ENCODE assay signal across 20 cellular contexts in genomic region chr6:45689926-45690615, GRCh38.
DNase-seq lines count a peak whose midpoint lies in the region; ATAC-seq, FAIRE-seq and TF ChIP-seq lines count a peak whose summit lies in the region.
"Had no signal": no experiment of that assay in that cellular context is flagged by ENCODE, and none has a peak within 500 bp of the region (broad histone marks: within the 10 kb centered on the region; RNA-seq: fewer than 3 reads in every experiment).

No MANE protein-coding gene starts in this region.

- TF ChIP-seq CTCF in bronchial epithelial cell (IDR thresholded peaks at IDR 0.05; ENCODE audit: insufficient read depth, low read length, severe bottlenecking) (no peak), foreskin keratinocyte (conservative IDR thresholded peaks at IDR 0.05) (no peak)

- no peak overlapping the region for H3K4me3 ChIP-seq in bronchial epithelial cell (ENCODE audit: low read depth, low read length)
- H3K4me3 ChIP-seq: K562, SJSA1 had no signal

- H3K27me3 ChIP-seq in bronchial epithelial cell (ENCODE audit: control insufficient read depth, insufficient read depth, low read length) (no peaks in the 10 kb centered on the region), foreskin keratinocyte (no peaks in the 10 kb centered on the region)
- H3K27me3 ChIP-seq: SJSA1 had no signal

- H3K27me3 Mint-ChIP-seq in activated CD8-positive, alpha-beta memory T cell treated with anti-CD3 and anti-CD28 coated beads, Interleukin-2, amount 10 ng/mL, durations not matched to agents 7 days and 5 days = peaks cover 2% of the 10 kb centered on the region
- H3K27me3 Mint-ChIP-seq in stimulated activated memory B cell treated with anti-CD40 and anti-IgM and Interleukin-4, amounts not matched to agents 10 μg/mL and 1 μg/mL and 100 μg/mL, for 72 hours = peaks cover 19% of the 10 kb centered on the region
- no peaks in the 10 kb centered on the region for H3K27me3 Mint-ChIP-seq in activated naive CD4-positive, alpha-beta T cell treated with anti-CD3 and anti-CD28 coated beads for 36 hours (ENCODE audit: low read depth)

- peak; percentile 13 for FAIRE-seq in bronchial epithelial cell (lab: Jason Lieb, UNC)
- FAIRE-seq: GM12891, K562, RCC 7860 had no signal

- H3K4me3 Mint-ChIP-seq in activated CD8-positive, alpha-beta memory T cell treated with anti-CD3 and anti-CD28 coated beads, Interleukin-2, amount 10 ng/mL, durations not matched to agents 7 days and 5 days = no peak overlapping the region
- H3K4me3 Mint-ChIP-seq in stimulated activated memory B cell treated with anti-CD40 and anti-IgM and Interleukin-4, amounts not matched to agents 10 μg/mL and 1 μg/mL and 100 μg/mL, for 72 hours = no peak overlapping the region
- no peak overlapping the region for H3K4me3 Mint-ChIP-seq in activated naive CD4-positive, alpha-beta T cell treated with anti-CD3 and anti-CD28 coated beads for 36 hours
- H3K4me3 Mint-ChIP-seq: CD8-positive, alpha-beta T cell had no signal

- peaks cover 15% of the 10 kb centered on the region for H3K4me1 ChIP-seq in foreskin keratinocyte

- H3K36me3 ChIP-seq in bronchial epithelial cell (ENCODE audit: control insufficient read depth, insufficient read depth, low read length) = no peaks in the 10 kb centered on the region
- H3K36me3 ChIP-seq: SJSA1 had no signal

- peak; percentile 49 for DNase-seq in activated CD8-positive, alpha-beta memory T cell treated with anti-CD3 and anti-CD28 coated beads for 24 hours
- DNase-seq in activated CD8-positive, alpha-beta memory T cell treated with anti-CD3 and anti-CD28 coated beads, Interleukin-2, amount 10 ng/mL, durations not matched to agents 7 days and 5 days = no peak
- no peak for DNase-seq in bronchial epithelial cell (ENCODE audit: low read depth)
- peak; percentile 94 for DNase-seq in myocyte (ENCODE audit: low read depth)
- DNase-seq in foreskin keratinocyte = no peak
- DNase-seq in activated naive CD4-positive, alpha-beta T cell treated with anti-CD3 and anti-CD28 coated beads for 36 hours = no peak
- DNase-seq: 8988T; C1 segment of cervical spinal cord; CD8-positive, alpha-beta T cell; H7; NCI-H1092 treated with DMSO at 0.1 percent for 48 hours; NCI-H2081; NCI-H2171; NCI-H524 treated with DMSO at 0.1 percent for 48 hours had no signal

- no peak overlapping the region for H3K27ac Mint-ChIP-seq in activated CD8-positive, alpha-beta memory T cell treated with anti-CD3 and anti-CD28 coated beads, Interleukin-2, amount 10 ng/mL, durations not matched to agents 7 days and 5 days
- peak overlapping the region; percentile 48 for H3K27ac Mint-ChIP-seq in stimulated activated memory B cell treated with anti-CD40 and anti-IgM and Interleukin-4, amounts not matched to agents 10 μg/mL and 1 μg/mL and 100 μg/mL, for 72 hours
- H3K27ac Mint-ChIP-seq in activated naive CD4-positive, alpha-beta T cell treated with anti-CD3 and anti-CD28 coated beads for 36 hours = no peak overlapping the region
- H3K27ac Mint-ChIP-seq: CD8-positive, alpha-beta T cell had no signal

- ATAC-seq in activated CD8-positive, alpha-beta memory T cell treated with anti-CD3 and anti-CD28 coated beads, Interleukin-2, amount 10 ng/mL, durations not matched to agents 7 days and 5 days = no peak
- ATAC-seq in stimulated activated memory B cell treated with anti-CD40 and anti-IgM and Interleukin-4, amounts not matched to agents 10 μg/mL and 1 μg/mL and 100 μg/mL, for 72 hours = no peak
- ATAC-seq in foreskin keratinocyte = no peak
- no peak for ATAC-seq in GM19455 (IDR thresholded peaks at IDR 0.05; ENCODE audit: unreplicated experiment)
- ATAC-seq: CD8-positive, alpha-beta T cell; K562 had no signal

- intact Hi-C loops in activated naive CD4-positive, alpha-beta T cell treated with anti-CD3 and anti-CD28 coated beads for 36 hours (cut with micrococcal nuclease) = no loop called here

- peaks cover 21% of the 10 kb centered on the region for H3K4me1 Mint-ChIP-seq in activated CD8-positive, alpha-beta memory T cell treated with anti-CD3 and anti-CD28 coated beads, Interleukin-2, amount 10 ng/mL, durations not matched to agents 7 days and 5 days
- peaks cover 21% of the 10 kb centered on the region for H3K4me1 Mint-ChIP-seq in stimulated activated memory B cell treated with anti-CD40 and anti-IgM and Interleukin-4, amounts not matched to agents 10 μg/mL and 1 μg/mL and 100 μg/mL, for 72 hours
- no peaks in the 10 kb centered on the region for H3K4me1 Mint-ChIP-seq in activated naive CD4-positive, alpha-beta T cell treated with anti-CD3 and anti-CD28 coated beads for 36 hours (ENCODE audit: low read depth)

- H3K27ac ChIP-seq in foreskin keratinocyte = no peak overlapping the region
- H3K27ac ChIP-seq: SJSA1 had no signal

- no peaks in the 10 kb centered on the region for H3K9me3 Mint-ChIP-seq in activated CD8-positive, alpha-beta memory T cell treated with anti-CD3 and anti-CD28 coated beads, Interleukin-2, amount 10 ng/mL, durations not matched to agents 7 days and 5 days (ENCODE audit: low read depth)
- H3K9me3 Mint-ChIP-seq in stimulated activated memory B cell treated with anti-CD40 and anti-IgM and Interleukin-4, amounts not matched to agents 10 μg/mL and 1 μg/mL and 100 μg/mL, for 72 hours = peaks cover 2% of the 10 kb centered on the region
- H3K9me3 Mint-ChIP-seq in activated naive CD4-positive, alpha-beta T cell treated with anti-CD3 and anti-CD28 coated beads for 36 hours = no peaks in the 10 kb centered on the region
- H3K9me3 Mint-ChIP-seq: CD8-positive, alpha-beta T cell had no signal

- CTCF ChIA-PET in activated CD8-positive, alpha-beta memory T cell treated with anti-CD3 and anti-CD28 coated beads, Interleukin-2, amount 10 ng/mL, durations not matched to agents 7 days and 5 days (lab: Charles Lee) = interaction anchor here (1.2 to 2.2 kb wide), 2 partner anchors 12 to 25 kb away, joined by 4 to 6 read pairs; no protein-coding TSS in a partner anchor
- CTCF ChIA-PET in activated naive CD4-positive, alpha-beta T cell treated with anti-CD3 and anti-CD28 coated beads for 36 hours (lab: Charles Lee) = no interaction called here

- peaks cover 8% of the 10 kb centered on the region for H3K36me3 Mint-ChIP-seq in activated CD8-positive, alpha-beta memory T cell treated with anti-CD3 and anti-CD28 coated beads, Interleukin-2, amount 10 ng/mL, durations not matched to agents 7 days and 5 days
- H3K36me3 Mint-ChIP-seq in stimulated activated memory B cell treated with anti-CD40 and anti-IgM and Interleukin-4, amounts not matched to agents 10 μg/mL and 1 μg/mL and 100 μg/mL, for 72 hours = no peaks in the 10 kb centered on the region
- H3K36me3 Mint-ChIP-seq in activated naive CD4-positive, alpha-beta T cell treated with anti-CD3 and anti-CD28 coated beads for 36 hours (ENCODE audit: low read depth) = no peaks in the 10 kb centered on the region
- H3K36me3 Mint-ChIP-seq: CD8-positive, alpha-beta T cell had no signal

Comparison
In these comparisons a context has a peak if more than half of its experiments do, and no peak if none do; other contexts are left out.
1. DNase-seq: peak in activated CD8-positive, alpha-beta memory T cell treated with anti-CD3 and anti-CD28 coated beads for 24 hours (single experiment) and myocyte (single experiment); none in activated CD8-positive, alpha-beta memory T cell treated with anti-CD3 and anti-CD28 coated beads, Interleukin-2, amount 10 ng/mL, durations not matched to agents 7 days and 5 days (single experiment), bronchial epithelial cell (single experiment), foreskin keratinocyte (0 of 2) and activated naive CD4-positive, alpha-beta T cell treated with anti-CD3 and anti-CD28 coated beads for 36 hours (single experiment).